ENCODE assay signal across 8 cellular contexts in the genomic region with DNA sequence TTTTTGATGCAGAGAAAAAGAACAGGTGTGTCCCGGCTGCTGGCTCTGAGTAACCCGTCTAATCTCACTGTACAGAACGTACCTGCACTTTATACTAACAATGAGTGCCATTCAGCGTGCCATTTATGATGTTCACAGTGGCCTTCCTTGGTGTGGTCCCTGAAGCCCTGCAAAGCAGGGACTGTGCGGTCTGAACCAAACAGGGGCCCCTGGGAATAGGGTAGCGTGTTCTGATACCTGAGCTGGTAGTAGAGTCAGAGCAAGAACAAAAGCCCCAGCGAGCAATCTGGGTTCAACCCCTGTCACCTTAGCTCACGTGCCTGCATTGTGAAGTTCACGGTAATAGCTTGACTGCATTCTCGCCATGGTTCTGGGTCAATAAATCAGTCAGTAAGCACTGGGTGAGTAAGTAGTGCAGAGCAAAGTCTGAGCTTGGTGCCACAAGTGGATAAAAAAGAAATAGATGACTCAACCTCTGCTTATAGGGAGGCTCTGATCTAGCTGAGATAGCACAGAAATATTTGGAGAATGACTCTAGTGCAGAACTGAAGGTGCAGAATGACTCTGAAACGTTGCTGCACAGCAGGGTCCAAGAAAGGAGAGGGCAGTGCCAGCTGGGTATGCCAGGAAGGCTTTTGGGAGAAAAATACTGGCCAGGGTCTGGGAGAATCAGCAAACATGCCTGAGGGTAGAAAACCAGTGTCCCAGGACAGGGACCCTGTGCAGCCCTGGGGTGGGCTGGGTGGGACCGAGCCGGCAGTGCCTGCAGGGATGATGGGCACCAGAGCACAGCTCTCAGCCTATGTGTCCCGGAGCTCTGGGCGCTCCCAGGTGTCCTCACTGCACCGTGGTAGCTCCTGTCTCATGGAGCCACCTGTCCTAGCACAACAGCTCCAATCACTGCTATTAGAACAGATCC.
A peak's percentile ranks its signal among the peaks of the same experiment; 100 is the strongest.
DNase-seq lines count a peak whose midpoint lies in the region; ATAC-seq and TF ChIP-seq lines count a peak whose summit lies in the region.

No MANE protein-coding gene starts in this region.

- no peaks in the 10 kb centered on the region; the same call in 1 of the 2 replicates for H3K27me3 ChIP-seq in BJ (ENCODE audit: control insufficient read depth, insufficient read depth, low read length)

- peak overlapping the region; percentile 77 for H3K4me3 Mint-ChIP-seq in type B pancreatic cell
- peak overlapping the region in 1 of 10 donors; percentile 33 for H3K4me3 Mint-ChIP-seq in naive thymus-derived CD8-positive, alpha-beta T cell
- H3K4me3 Mint-ChIP-seq in effector memory CD8-positive, alpha-beta T cell, result no peak overlapping the region

- H3K9me3 Mint-ChIP-seq in type B pancreatic cell, result no peaks in the 10 kb centered on the region
- peaks cover 0 to 4% (median 0%) of the 10 kb centered on the region in 9 donors for H3K9me3 Mint-ChIP-seq in naive thymus-derived CD8-positive, alpha-beta T cell
- no peaks in the 10 kb centered on the region for H3K9me3 Mint-ChIP-seq in effector memory CD8-positive, alpha-beta T cell

- peak; percentile 61 for DNase-seq in BJ (ENCODE audit: low read depth)
- DNase-seq in NCI-H226, result peak; percentile 78
- DNase-seq in fibroblast of villous mesenchyme (ENCODE audit: low read depth), result peak; percentile 74
- no peak for DNase-seq in type B pancreatic cell (ENCODE audit: extremely low spot score, unreplicated experiment)
- no peak for DNase-seq in naive thymus-derived CD8-positive, alpha-beta T cell
- DNase-seq in effector memory CD8-positive, alpha-beta T cell, result no peak
- DNase-seq in NCI-H345 (lab: John Stamatoyannopoulos, UW), result no peak

- POLR2A ChIA-PET in BJ (lab: Charles Lee), result no interaction called here
- POLR2A ChIA-PET in naive thymus-derived CD8-positive, alpha-beta T cell (lab: Charles Lee), result no interaction called here

- H3K36me3 ChIP-seq in BJ (ENCODE audit: control insufficient read depth, insufficient read depth, low read length), result no peaks in the 10 kb centered on the region

- peak; percentile 50 for ATAC-seq in GM21515 (IDR thresholded peaks at IDR 0.05; ENCODE audit: unreplicated experiment)
- no peak for ATAC-seq in naive thymus-derived CD8-positive, alpha-beta T cell
- ATAC-seq in effector memory CD8-positive, alpha-beta T cell (replicated peaks), result no peak

- TF ChIP-seq CTCF in BJ (IDR thresholded peaks at IDR 0.05; ENCODE audit: insufficient read depth, low read depth, low read length), result no peak
- no peak for TF ChIP-seq CTCF in fibroblast of villous mesenchyme (IDR thresholded peaks at IDR 0.05; ENCODE audit: insufficient read depth, low read depth, low read length)
- no peak for TF ChIP-seq CTCF in type B pancreatic cell (conservative IDR thresholded peaks at IDR 0.05)

- CTCF ChIA-PET in BJ (lab: Yijun Ruan, JAX), result interaction anchor here (0.6 to 1.2 kb wide), 5 partner anchors 8 to 168 kb away, joined by 3 to 6 read pairs (median 3); no protein-coding TSS in a partner anchor

- H3K27ac Mint-ChIP-seq in type B pancreatic cell, result peak overlapping the region; percentile 92
- peak overlapping the region in 3 of 10 donors; percentile 47 to 58 (median 50) for H3K27ac Mint-ChIP-seq in naive thymus-derived CD8-positive, alpha-beta T cell
- H3K27ac Mint-ChIP-seq in effector memory CD8-positive, alpha-beta T cell, result no peak overlapping the region

- H3K27me3 Mint-ChIP-seq in type B pancreatic cell, result no peaks in the 10 kb centered on the region
- H3K27me3 Mint-ChIP-seq in naive thymus-derived CD8-positive, alpha-beta T cell, result peaks cover 1 to 8% (median 4%) of the 10 kb centered on the region in 5 donors
- peaks cover 19 to 41% of the 10 kb centered on the region in 2 donors for H3K27me3 Mint-ChIP-seq in effector memory CD8-positive, alpha-beta T cell

- H3K4me1 Mint-ChIP-seq in type B pancreatic cell (ENCODE audit: unreplicated experiment), result peaks cover 60% of the 10 kb centered on the region
- H3K4me1 Mint-ChIP-seq in naive thymus-derived CD8-positive, alpha-beta T cell, result peaks cover 13 to 27% (median 22%) of the 10 kb centered on the region in 4 donors
- peaks cover 10 to 12% of the 10 kb centered on the region in 2 donors for H3K4me1 Mint-ChIP-seq in effector memory CD8-positive, alpha-beta T cell (ENCODE audit: low read depth in 2 of 2)

- H3K36me3 Mint-ChIP-seq in type B pancreatic cell, result no peaks in the 10 kb centered on the region
- H3K36me3 Mint-ChIP-seq in naive thymus-derived CD8-positive, alpha-beta T cell, result peaks cover 0 to 2% (median 0%) of the 10 kb centered on the region in 3 donors
- peaks cover 3% of the 10 kb centered on the region for H3K36me3 Mint-ChIP-seq in effector memory CD8-positive, alpha-beta T cell (ENCODE audit: insufficient read depth)

- H3K4me3 ChIP-seq in BJ (ENCODE audit: low read depth, low read length) (no peak overlapping the region), fibroblast of villous mesenchyme (ENCODE audit: low read depth, low read length) (no peak overlapping the region)

Comparison
In these comparisons a context has a peak if more than half of its experiments do, and no peak if none do; other contexts are left out.
1. DNase-seq: peak in BJ (single experiment), NCI-H226 (single experiment) and fibroblast of villous mesenchyme (single experiment); none in type B pancreatic cell (single experiment), naive thymus-derived CD8-positive, alpha-beta T cell (0 of 10), effector memory CD8-positive, alpha-beta T cell (0 of 3) and NCI-H345 (single experiment).